Comparison of ENCODE assay signal across 15 cellular contexts in genomic region chr2:223576873-223577272, GRCh38. TPM values are rescaled to one million over a fixed set of nuclear protein-coding genes. Genes with fewer than 3 reads are reported as not detected.
A peak's percentile ranks its signal among the peaks of the same experiment; 100 is the strongest.
DNase-seq lines count a peak whose midpoint lies in the region; ATAC-seq, FAIRE-seq and TF ChIP-seq lines count a peak whose summit lies in the region.
"Had no signal": no experiment of that assay in that cellular context is flagged by ENCODE, and none has a peak within 500 bp of the region (broad histone marks: within the 10 kb centered on the region; RNA-seq: fewer than 3 reads in every experiment).

No MANE protein-coding gene starts in this region.

- no TSS peak for BruUV-seq in mammary epithelial cell (replicated peaks; lab: Mats Ljungman, UMichigan)

- CTCF ChIA-PET in mammary epithelial cell (lab: Charles Lee; ENCODE audit: low non-redundant PET) = no interaction called here
- CTCF ChIA-PET in activated naive CD4-positive, alpha-beta T cell treated with anti-CD3 and anti-CD28 coated beads, Interleukin-2, amount 10 ng/mL, durations not matched to agents 7 days and 5 days (lab: Charles Lee) = no interaction called here

- TF ChIP-seq CTCF in mammary epithelial cell (conservative IDR thresholded peaks at IDR 0.05 in 1 of 2, IDR thresholded peaks at IDR 0.05 in 1 of 2; ENCODE audit: extremely low read depth in 1 of 2, insufficient read depth in 1 of 2, low read depth in 1 of 2, low read length in 2 of 2) (no peak), lung (IDR thresholded peaks at IDR 0.05; ENCODE audit: control extremely low read depth, extremely low read depth) (no peak)

- DNase-seq in AG08395 (ENCODE audit: low spot score) (peak; percentile 76), HTR-8/SVneo (ENCODE audit: insufficient read length, low spot score) (peak; percentile 53), mammary epithelial cell (peak; percentile 19), lung (ENCODE audit: low spot score) (no peak)
- no peak for DNase-seq in activated naive CD4-positive, alpha-beta T cell treated with anti-CD3 and anti-CD28 coated beads, Interleukin-2, amount 10 ng/mL, durations not matched to agents 7 days and 5 days
- DNase-seq in stimulated activated CD4-positive, alpha-beta T cell treated with anti-CD3 and anti-CD28 coated beads, Interleukin-12 subunit alpha, Interleukin-12 subunit beta, amount 100 ng/mL, for 4 hours = no peak
- DNase-seq in activated T-helper 2 cell treated with anti-CD3 and anti-CD28 coated beads, Interferon-gamma antibody, Interleukin-2, Interleukin-4, amounts not matched to agents 10 μg/mL and 5 μg/mL and 100 μg/mL, durations not matched to agents 14 hours and 24 hours and 36 hours (ENCODE audit: low spot score) = no peak
- DNase-seq: amniotic stem cell; CD4-positive, alpha-beta memory T cell; midbrain; NCI-H526; stimulated activated naive CD8-positive, alpha-beta T cell treated with anti-CD3 and anti-CD28 coated beads, Interleukin-15, Interleukin-2, amounts not matched to agents 100 U/mL and 50 U/mL, for 24 hours; T-helper 2 cell had no signal

- no peaks in the 10 kb centered on the region for H4K20me1 ChIP-seq in mammary epithelial cell (ENCODE audit: insufficient read depth, low read length)

- H3K9me3 Mint-ChIP-seq in activated naive CD4-positive, alpha-beta T cell treated with anti-CD3 and anti-CD28 coated beads, Interleukin-2, amount 10 ng/mL, durations not matched to agents 7 days and 5 days = no peaks in the 10 kb centered on the region
- no peaks in the 10 kb centered on the region for H3K9me3 Mint-ChIP-seq in activated T-helper 2 cell treated with anti-CD3 and anti-CD28 coated beads, Interferon-gamma antibody, Interleukin-2, Interleukin-4, amounts not matched to agents 10 μg/mL and 5 μg/mL and 100 μg/mL, durations not matched to agents 14 hours and 24 hours and 36 hours

- FAIRE-seq in HTR-8/SVneo (lab: Jason Lieb, UNC) = peak; percentile 46

- H2AFZ ChIP-seq in mammary epithelial cell (ENCODE audit: low read depth, low read length) = no peak overlapping the region

- H3K27me3 Mint-ChIP-seq in activated naive CD4-positive, alpha-beta T cell treated with anti-CD3 and anti-CD28 coated beads, Interleukin-2, amount 10 ng/mL, durations not matched to agents 7 days and 5 days = no peaks in the 10 kb centered on the region
- no peaks in the 10 kb centered on the region for H3K27me3 Mint-ChIP-seq in activated T-helper 2 cell treated with anti-CD3 and anti-CD28 coated beads, Interferon-gamma antibody, Interleukin-2, Interleukin-4, amounts not matched to agents 10 μg/mL and 5 μg/mL and 100 μg/mL, durations not matched to agents 14 hours and 24 hours and 36 hours (ENCODE audit: low read depth)

- ATAC-seq in lung (ENCODE audit: insufficient read depth, low FRiP score) (peak; percentile 72), GM19035 (IDR thresholded peaks at IDR 0.05; ENCODE audit: unreplicated experiment) (no peak)
- ATAC-seq: stimulated activated naive CD8-positive, alpha-beta T cell treated with anti-CD3 and anti-CD28 coated beads, Interleukin-15, Interleukin-2, amounts not matched to agents 100 U/mL and 50 U/mL, for 24 hours had no signal

- 95% methylated on average over 5 of the region's 5 CpGs for WGBS in mammary epithelial cell (ENCODE audit: low coverage, missing lambda C conversion rate)
- whole genome bisulfite sequencing in lung, 2 donors = 81 to 94% methylated on average over 5 of the region's 5 CpGs

- H3K27ac Mint-ChIP-seq in activated naive CD4-positive, alpha-beta T cell treated with anti-CD3 and anti-CD28 coated beads, Interleukin-2, amount 10 ng/mL, durations not matched to agents 7 days and 5 days = no peak overlapping the region
- no peak overlapping the region for H3K27ac Mint-ChIP-seq in activated T-helper 2 cell treated with anti-CD3 and anti-CD28 coated beads, Interferon-gamma antibody, Interleukin-2, Interleukin-4, amounts not matched to agents 10 μg/mL and 5 μg/mL and 100 μg/mL, durations not matched to agents 14 hours and 24 hours and 36 hours
- H3K27ac Mint-ChIP-seq: CD4-positive, alpha-beta memory T cell had no signal

- H3K4me2 ChIP-seq in mammary epithelial cell (ENCODE audit: insufficient read depth, low read depth, low read length) = no peak overlapping the region

- H3K79me2 ChIP-seq in mammary epithelial cell (ENCODE audit: insufficient read depth, low read length) = no peaks in the 10 kb centered on the region

- H3K27me3 ChIP-seq in mammary epithelial cell (ENCODE audit: insufficient read depth, low read length) = no peaks in the 10 kb centered on the region
- H3K27me3 ChIP-seq in lung (ENCODE audit: control insufficient read depth, insufficient read depth) = no peaks in the 10 kb centered on the region

- intact Hi-C loops in mammary epithelial cell (cut with micrococcal nuclease) = no loop called here
- intact Hi-C loops in activated T-helper 2 cell treated with anti-CD3 and anti-CD28 coated beads, Interferon-gamma antibody, Interleukin-2, Interleukin-4, amounts not matched to agents 10 μg/mL and 5 μg/mL and 100 μg/mL, durations not matched to agents 14 hours and 24 hours and 36 hours (cut with micrococcal nuclease) = no loop called here

- H3K4me1 Mint-ChIP-seq in activated naive CD4-positive, alpha-beta T cell treated with anti-CD3 and anti-CD28 coated beads, Interleukin-2, amount 10 ng/mL, durations not matched to agents 7 days and 5 days = no peaks in the 10 kb centered on the region
- H3K4me1 Mint-ChIP-seq in activated T-helper 2 cell treated with anti-CD3 and anti-CD28 coated beads, Interferon-gamma antibody, Interleukin-2, Interleukin-4, amounts not matched to agents 10 μg/mL and 5 μg/mL and 100 μg/mL, durations not matched to agents 14 hours and 24 hours and 36 hours (ENCODE audit: low read depth) = no peaks in the 10 kb centered on the region
- H3K4me1 Mint-ChIP-seq: CD4-positive, alpha-beta memory T cell had no signal

- no peaks in the 10 kb centered on the region for H3K36me3 Mint-ChIP-seq in activated naive CD4-positive, alpha-beta T cell treated with anti-CD3 and anti-CD28 coated beads, Interleukin-2, amount 10 ng/mL, durations not matched to agents 7 days and 5 days
- no peaks in the 10 kb centered on the region for H3K36me3 Mint-ChIP-seq in activated T-helper 2 cell treated with anti-CD3 and anti-CD28 coated beads, Interferon-gamma antibody, Interleukin-2, Interleukin-4, amounts not matched to agents 10 μg/mL and 5 μg/mL and 100 μg/mL, durations not matched to agents 14 hours and 24 hours and 36 hours (ENCODE audit: low read depth)
- H3K36me3 Mint-ChIP-seq: CD4-positive, alpha-beta memory T cell had no signal

- H3K9ac ChIP-seq in mammary epithelial cell (ENCODE audit: insufficient read depth, low read length) = no peak overlapping the region

- H3K4me1 ChIP-seq in mammary epithelial cell (ENCODE audit: insufficient read depth, low read length) (no peaks in the 10 kb centered on the region), lung (ENCODE audit: control insufficient read depth in 2 of 2, insufficient read depth in 2 of 2, low read length in 2 of 2) (peaks cover 0 to 1% of the 10 kb centered on the region in 2 donors)

- dilution Hi-C loops in mammary epithelial cell (cut with HindIII; ENCODE audit: low sequenced_read_pairs) = no loop called here

- in situ Hi-C loops in mammary epithelial cell (cut with MboI; ENCODE audit: low sequenced_read_pairs in 2 of 2) = no loop called here

- no peak overlapping the region for H3K4me3 Mint-ChIP-seq in activated naive CD4-positive, alpha-beta T cell treated with anti-CD3 and anti-CD28 coated beads, Interleukin-2, amount 10 ng/mL, durations not matched to agents 7 days and 5 days
- no peak overlapping the region for H3K4me3 Mint-ChIP-seq in activated T-helper 2 cell treated with anti-CD3 and anti-CD28 coated beads, Interferon-gamma antibody, Interleukin-2, Interleukin-4, amounts not matched to agents 10 μg/mL and 5 μg/mL and 100 μg/mL, durations not matched to agents 14 hours and 24 hours and 36 hours (ENCODE audit: low read depth)
- H3K4me3 Mint-ChIP-seq: CD4-positive, alpha-beta memory T cell had no signal

- H3K27ac ChIP-seq in mammary epithelial cell (ENCODE audit: insufficient read depth, low read depth, low read length) = no peak overlapping the region
- no peak overlapping the region for H3K27ac ChIP-seq in lung (ENCODE audit: low read depth in 1 of 2, low read length in 1 of 2)

- no peaks in the 10 kb centered on the region for H3K9me3 ChIP-seq in mammary epithelial cell (replicated peaks; ENCODE audit: insufficient read depth, low read length)
- peaks cover 0 to under 1% of the 10 kb centered on the region in 2 donors for H3K9me3 ChIP-seq in lung (ENCODE audit: control insufficient read depth in 2 of 2, insufficient read depth in 1 of 2, low read length in 1 of 2)

- H3K36me3 ChIP-seq in mammary epithelial cell (ENCODE audit: insufficient read depth, low read length) (no peaks in the 10 kb centered on the region), lung (ENCODE audit: control insufficient read depth in 2 of 2, insufficient read depth in 2 of 2, low read length in 2 of 2) (no peaks in the 10 kb centered on the region)

- H3K4me3 ChIP-seq in mammary epithelial cell (replicated peaks in 1 of 3; ENCODE audit: insufficient read depth in 1 of 3, low read depth in 2 of 3, low read length in 3 of 3) (no peak overlapping the region), lung (no peak overlapping the region)

RNA-seq across cellular contexts. Expression of gene SCG2, which starts 25.3 kb away (rescaled TPM):
- total RNA-seq in mammary epithelial cell (not detected), lung (1 to 10 TPM; 1.5 to 3.5 TPM)
- polyA plus RNA-seq in mammary epithelial cell (0.16 TPM), lung (under 1 TPM; 0.45 to 0.72 TPM)
- polyA minus RNA-seq in mammary epithelial cell = not detected
- 0.07 TPM in 1 of 2 replicates, not detected in the other for total RNA-seq in activated T-helper 2 cell treated with anti-CD3 and anti-CD28 coated beads, Interferon-gamma antibody, Interleukin-2, Interleukin-4, amounts not matched to agents 10 μg/mL and 5 μg/mL and 100 μg/mL, durations not matched to agents 14 hours and 24 hours and 36 hours
- total RNA-seq: activated CD8-positive, alpha-beta memory T cell treated with anti-CD3 and anti-CD28 coated beads for 36 hours; CD4-positive, alpha-beta memory T cell had no signal
- polyA plus RNA-seq: CD4-positive, alpha-beta memory T cell had no signal

Comparison
In these comparisons a context has a peak if more than half of its experiments do, and no peak if none do; other contexts are left out.
1. DNase-seq: peak in AG08395 (single experiment), HTR-8/SVneo (single experiment) and mammary epithelial cell (single experiment); none in lung (single experiment), activated naive CD4-positive, alpha-beta T cell treated with anti-CD3 and anti-CD28 coated beads, Interleukin-2, amount 10 ng/mL, durations not matched to agents 7 days and 5 days (single experiment), stimulated activated CD4-positive, alpha-beta T cell treated with anti-CD3 and anti-CD28 coated beads, Interleukin-12 subunit alpha, Interleukin-12 subunit beta, amount 100 ng/mL, for 4 hours (single experiment) and activated T-helper 2 cell treated with anti-CD3 and anti-CD28 coated beads, Interferon-gamma antibody, Interleukin-2, Interleukin-4, amounts not matched to agents 10 μg/mL and 5 μg/mL and 100 μg/mL, durations not matched to agents 14 hours and 24 hours and 36 hours (single experiment).